ENCODE assay signal across 8 cellular contexts in genomic region chr1:162878000-162878596, GRCh38. TPM values are rescaled to one million over a fixed set of nuclear protein-coding genes. Genes with fewer than 3 reads are reported as not detected.
A peak's percentile ranks its signal among the peaks of the same experiment; 100 is the strongest.
DNase-seq lines count a peak whose midpoint lies in the region; ATAC-seq and TF ChIP-seq lines count a peak whose summit lies in the region.

No MANE protein-coding gene starts in this region.

- intact Hi-C loops in CD14-positive monocyte (cut with micrococcal nuclease) (loop anchor here (1.0 to 10.0 kb wide), 4 partner anchors 296 to 439 kb away; no protein-coding TSS in a partner anchor), adrenal gland (cut with DNase I) (loop anchor here (5.0 to 10.0 kb wide), 5 partner anchors 187 to 439 kb away; partner anchors contain the start of gene RGS4 (in 1 of the 2))

- no peaks in the 10 kb centered on the region for H3K9me2 ChIP-seq in GM23248 (ENCODE audit: insufficient read depth)

- H4K20me1 ChIP-seq in GM23248 (ENCODE audit: insufficient read depth): no peaks in the 10 kb centered on the region

- H3K36me3 ChIP-seq in GM23248 (ENCODE audit: low read depth) (no peaks in the 10 kb centered on the region), adrenal gland (replicated peaks in 1 of 2) (no peaks in the 10 kb centered on the region)

- H3K4me3 Mint-ChIP-seq in CD14-positive monocyte: no peak overlapping the region

- no peak for TF ChIP-seq POLR2A in adrenal gland (IDR thresholded peaks at IDR 0.05)

- peaks cover 0 to 2% (median 0%) of the 10 kb centered on the region in 7 donors for H3K9me3 Mint-ChIP-seq in CD14-positive monocyte

- H2AFZ ChIP-seq in GM23248: no peak overlapping the region

- in situ Hi-C loops in GM23248 (cut with MboI): no loop called here

- no peaks in the 10 kb centered on the region for H3K36me3 Mint-ChIP-seq in CD14-positive monocyte

- H3K79me2 ChIP-seq in GM23248 (ENCODE audit: insufficient read depth): no peaks in the 10 kb centered on the region

- H3K9me3 ChIP-seq in GM23248 (ENCODE audit: low read depth) (no peaks in the 10 kb centered on the region), adrenal gland (replicated peaks in 1 of 3) (no peaks in the 10 kb centered on the region)

- no peak overlapping the region for H3K4me2 ChIP-seq in GM23248 (ENCODE audit: unreplicated experiment)

- 14 to 15% methylated on average over 4 of the region's 4 CpGs for WGBS in GM23248 (ENCODE audit: low coverage in 1 of 2, low lambda C conversion rate in 2 of 2, missing lambda C conversion rate in 2 of 2), 2 experiments
- 13 to 25% (median 20%) methylated on average over 4 of the region's 4 CpGs for WGBS in adrenal gland, 4 donors

- H3K27ac Mint-ChIP-seq in CD14-positive monocyte: no peak overlapping the region

- H3K27ac ChIP-seq in GM23248: no peak overlapping the region
- no peak overlapping the region for H3K27ac ChIP-seq in adrenal gland

- H3K9ac ChIP-seq in GM23248: no peak overlapping the region

- TF ChIP-seq CTCF in CD14-positive monocyte (IDR thresholded peaks at IDR 0.05): peak; percentile 89
- peak; percentile 35 to 91 (median 84) for TF ChIP-seq CTCF in adrenal gland (IDR thresholded peaks at IDR 0.05)

- H3K4me3 ChIP-seq in GM23248: no peak overlapping the region
- no peak overlapping the region for H3K4me3 ChIP-seq in adrenal gland

- peaks cover 13% of the 10 kb centered on the region for H3K4me1 Mint-ChIP-seq in CD14-positive monocyte

- H3K27me3 Mint-ChIP-seq in CD14-positive monocyte (ENCODE audit: low read depth in 3 of 3): peaks cover 8 to 30% (median 9%) of the 10 kb centered on the region in 3 donors

- ATAC-seq in HG03442 (IDR thresholded peaks at IDR 0.05; ENCODE audit: unreplicated experiment): no peak

- peaks cover 11% of the 10 kb centered on the region; the same call in 1 of the 2 replicates for H3F3A ChIP-seq in GM23248 (ENCODE audit: insufficient read depth)

- H3K27me3 ChIP-seq in GM23248 (replicated peaks; ENCODE audit: insufficient read depth) (no peaks in the 10 kb centered on the region), adrenal gland (no peaks in the 10 kb centered on the region)

- DNase-seq in CD14-positive monocyte (ENCODE audit: low spot score): peak; percentile 53
- peak; percentile 82 for DNase-seq in GM23248
- peak; percentile 37 for DNase-seq in NCI-H345 (lab: John Stamatoyannopoulos, UW)
- peak; percentile 46 to 94 (median 75) for DNase-seq in adrenal gland
- DNase-seq in hepatic stellate cell (ENCODE audit: low spot score): peak; percentile 29
- peak; percentile 85 for DNase-seq in smooth muscle cell of the brain vasculature (ENCODE audit: low read depth, low spot score)
- DNase-seq in effector CD4-positive, alpha-beta T cell: no peak

- H3K4me1 ChIP-seq in GM23248 (ENCODE audit: insufficient read depth) (peaks cover 24% of the 10 kb centered on the region), adrenal gland (replicated peaks in 1 of 2) (no peaks in the 10 kb centered on the region)

RNA-seq across cellular contexts. Expression of gene CCDC190, which starts 17.1 kb away (rescaled TPM):
- polyA plus RNA-seq in CD14-positive monocyte: not detected
- total RNA-seq in GM23248 (2014; rRNA removed; shearing (Covaris generic)): not detected in 2 replicates
- not detected in 2 replicates for polyA plus RNA-seq in GM23248 (2016; fragmentation: Nextera tagmentation; extraction: Ambion mirVana)
- total RNA-seq in adrenal gland: not detected
- not detected for polyA plus RNA-seq in adrenal gland
